1 cellular context compared by ENCODE assay signal in the genomic region with DNA sequence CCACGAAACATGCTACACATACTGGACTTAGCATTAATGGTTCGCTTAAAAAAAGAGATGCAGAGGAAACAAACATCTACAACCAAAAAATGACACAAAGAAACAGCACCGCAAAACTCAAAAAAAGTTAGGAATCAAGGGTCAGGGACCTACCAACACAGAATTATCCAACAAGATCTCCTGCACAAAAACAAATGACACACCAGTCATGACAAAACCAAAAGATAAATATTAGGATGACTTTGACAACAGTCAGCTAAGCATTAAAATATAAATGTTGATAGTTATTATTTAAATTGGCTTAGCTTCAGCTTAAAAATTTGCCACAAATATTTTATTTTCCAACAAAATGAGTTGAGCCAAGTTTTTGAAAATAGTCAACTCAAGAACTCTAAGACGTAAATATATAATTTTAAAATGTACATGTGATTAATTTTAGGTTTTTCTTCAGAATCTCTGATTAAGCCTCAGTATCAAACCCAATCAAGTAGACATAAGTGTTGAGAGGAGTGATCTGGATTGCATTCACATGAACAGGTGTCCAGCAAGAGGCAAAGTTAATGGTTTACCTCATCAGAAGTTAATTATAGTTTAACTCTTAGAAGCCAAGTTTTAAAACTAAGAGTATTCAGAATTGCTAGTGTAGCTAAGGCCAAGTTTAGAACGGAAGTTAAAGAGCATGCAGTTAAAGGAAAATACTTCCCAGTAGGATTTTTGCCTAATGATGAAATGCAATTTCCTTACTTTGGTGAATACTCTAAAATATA.
TF ChIP-seq lines count a peak whose summit lies in the region.

No MANE protein-coding gene starts in this region.

TF ChIP-seq in HepG2, 621 proteins besides CTCF, POLR2A, EP300 and RAD21 (continues in another document):
- TF ChIP-seq FOXO4 (CRISPR knock-in tag; conservative IDR thresholded peaks at IDR 0.05) (0 out of 2 replicates have a peak, but pooled peaks have one; percentile 11), RXRB (CRISPR knock-in tag; IDR thresholded peaks at IDR 0.05; ENCODE audit: borderline replicate concordance) (0 out of 2 replicates have a peak, but pooled peaks have one; percentile 18), CBX5 (CRISPR knock-in tag; IDR thresholded peaks at IDR 0.05; ENCODE audit: borderline replicate concordance) (no peak), SATB2 (CRISPR knock-in tag; IDR thresholded peaks at IDR 0.05) (no peak), ZSCAN20 (CRISPR knock-in tag; IDR thresholded peaks at IDR 0.05; ENCODE audit: borderline replicate concordance) (no peak), BHLHE40 (IDR thresholded peaks at IDR 0.05; ENCODE audit: low read length) (no peak), NCOA1 (CRISPR knock-in tag; IDR thresholded peaks at IDR 0.05) (0 out of 2 replicates have a peak, but pooled peaks have one; percentile 31), ZNF563 (CRISPR knock-in tag; IDR thresholded peaks at IDR 0.05) (no peak), FOXK1 (CRISPR knock-in tag; IDR thresholded peaks at IDR 0.05; ENCODE audit: borderline replicate concordance, low read depth) (no peak), ASH2L (IDR thresholded peaks at IDR 0.05; ENCODE audit: insufficient read length, low read depth, low read length) (no peak), ATF1 (CRISPR knock-in tag; IDR thresholded peaks at IDR 0.05) (no peak), ZNF879 (CRISPR knock-in tag; IDR thresholded peaks at IDR 0.05) (no peak), LCORL (IDR thresholded peaks at IDR 0.05) (no peak), LCORL (CRISPR knock-in tag; IDR thresholded peaks at IDR 0.05) (peak; percentile 82), ZNF703 (CRISPR knock-in tag; IDR thresholded peaks at IDR 0.05; ENCODE audit: borderline replicate concordance) (no peak), SMC3 (IDR thresholded peaks at IDR 0.05; ENCODE audit: low read length) (no peak), ATAD3A (CRISPR knock-in tag; IDR thresholded peaks at IDR 0.05) (no peak), ZBTB7B (CRISPR knock-in tag; IDR thresholded peaks at IDR 0.05) (no peak), ZNF556 (CRISPR knock-in tag; IDR thresholded peaks at IDR 0.05; ENCODE audit: borderline replicate concordance) (no peak), NFE2L1 (CRISPR knock-in tag; IDR thresholded peaks at IDR 0.05; ENCODE audit: borderline replicate concordance) (no peak), SAP130 (CRISPR knock-in tag; IDR thresholded peaks at IDR 0.05; ENCODE audit: low read depth) (0 out of 2 replicates have a peak, but pooled peaks have one; percentile 24), HMG20A (CRISPR knock-in tag; IDR thresholded peaks at IDR 0.05; ENCODE audit: borderline replicate concordance) (no peak), NR2F6 (IDR thresholded peaks at IDR 0.05) (0 out of 2 replicates have a peak, but pooled peaks have one; percentile 15), NR2F6 (CRISPR knock-in tag; IDR thresholded peaks at IDR 0.05) (no peak), RARA (CRISPR knock-in tag; IDR thresholded peaks at IDR 0.05) (no peak), NBN (conservative IDR thresholded peaks at IDR 0.05) (peak; percentile 74; the same call in 1 of the 2 replicates), SIX4 (CRISPR knock-in tag; IDR thresholded peaks at IDR 0.05) (no peak), ZNF816 (CRISPR knock-in tag; IDR thresholded peaks at IDR 0.05; ENCODE audit: borderline replicate concordance) (0 out of 2 replicates have a peak, but pooled peaks have one; percentile 29), ZSCAN22 (CRISPR knock-in tag; IDR thresholded peaks at IDR 0.05) (no peak), SNAPC5 (CRISPR knock-in tag; IDR thresholded peaks at IDR 0.05; ENCODE audit: borderline replicate concordance) (no peak), ZNF652 (CRISPR knock-in tag; IDR thresholded peaks at IDR 0.05; ENCODE audit: borderline replicate concordance, low read depth) (peak; percentile 92), KDM1A (CRISPR knock-in tag; IDR thresholded peaks at IDR 0.05) (no peak), REST (IDR thresholded peaks at IDR 0.05; ENCODE audit: borderline replicate concordance in 1 of 2, low read depth in 1 of 2, low read length in 2 of 2) (no peak), FOXA3 (CRISPR knock-in tag; IDR thresholded peaks at IDR 0.05) (0 out of 2 replicates have a peak, but pooled peaks have one; percentile 4), REPIN1 (CRISPR knock-in tag; IDR thresholded peaks at IDR 0.05; ENCODE audit: borderline replicate concordance, low read depth) (no peak), ZNF644 (CRISPR knock-in tag; IDR thresholded peaks at IDR 0.05; ENCODE audit: low read depth) (no peak), ZNF460 (CRISPR knock-in tag; IDR thresholded peaks at IDR 0.05; ENCODE audit: borderline replicate concordance) (no peak), ZNF230 (CRISPR knock-in tag; IDR thresholded peaks at IDR 0.05) (no peak), TBL1XR1 (IDR thresholded peaks at IDR 0.05; ENCODE audit: borderline replicate concordance, low read length, partially characterized antibody) (no peak), NFE2L2 (IDR thresholded peaks at IDR 0.05; ENCODE audit: low read length) (no peak), PHF5A (CRISPR knock-in tag; IDR thresholded peaks at IDR 0.05; ENCODE audit: low read depth, unreplicated experiment) (peak; percentile 27), MLXIP (CRISPR knock-in tag; IDR thresholded peaks at IDR 0.05; ENCODE audit: borderline replicate concordance) (no peak), YEATS4 (CRISPR knock-in tag; IDR thresholded peaks at IDR 0.05; ENCODE audit: borderline replicate concordance) (no peak)
- TF ChIP-seq, protein P1, sequence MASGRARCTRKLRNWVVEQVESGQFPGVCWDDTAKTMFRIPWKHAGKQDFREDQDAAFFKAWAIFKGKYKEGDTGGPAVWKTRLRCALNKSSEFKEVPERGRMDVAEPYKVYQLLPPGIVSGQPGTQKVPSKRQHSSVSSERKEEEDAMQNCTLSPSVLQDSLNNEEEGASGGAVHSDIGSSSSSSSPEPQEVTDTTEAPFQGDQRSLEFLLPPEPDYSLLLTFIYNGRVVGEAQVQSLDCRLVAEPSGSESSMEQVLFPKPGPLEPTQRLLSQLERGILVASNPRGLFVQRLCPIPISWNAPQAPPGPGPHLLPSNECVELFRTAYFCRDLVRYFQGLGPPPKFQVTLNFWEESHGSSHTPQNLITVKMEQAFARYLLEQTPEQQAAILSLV (CRISPR knock-in tag; IDR thresholded peaks at IDR 0.05; ENCODE audit: borderline replicate concordance): no peak
- TF ChIP-seq, protein P2, sequence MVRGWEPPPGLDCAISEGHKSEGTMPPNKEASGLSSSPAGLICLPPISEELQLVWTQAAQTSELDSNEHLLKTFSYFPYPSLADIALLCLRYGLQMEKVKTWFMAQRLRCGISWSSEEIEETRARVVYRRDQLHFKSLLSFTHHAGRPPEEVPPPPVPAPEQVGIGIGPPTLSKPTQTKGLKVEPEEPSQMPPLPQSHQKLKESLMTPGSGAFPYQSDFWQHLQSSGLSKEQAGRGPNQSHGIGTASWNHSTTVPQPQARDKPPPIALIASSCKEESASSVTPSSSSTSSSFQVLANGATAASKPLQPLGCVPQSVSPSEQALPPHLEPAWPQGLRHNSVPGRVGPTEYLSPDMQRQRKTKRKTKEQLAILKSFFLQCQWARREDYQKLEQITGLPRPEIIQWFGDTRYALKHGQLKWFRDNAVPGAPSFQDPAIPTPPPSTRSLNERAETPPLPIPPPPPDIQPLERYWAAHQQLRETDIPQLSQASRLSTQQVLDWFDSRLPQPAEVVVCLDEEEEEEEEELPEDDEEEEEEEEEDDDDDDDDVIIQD (CRISPR knock-in tag; IDR thresholded peaks at IDR 0.05; ENCODE audit: low read depth): peak; percentile 87; the same call in 1 of the 2 replicates
- TF ChIP-seq, protein P3, sequence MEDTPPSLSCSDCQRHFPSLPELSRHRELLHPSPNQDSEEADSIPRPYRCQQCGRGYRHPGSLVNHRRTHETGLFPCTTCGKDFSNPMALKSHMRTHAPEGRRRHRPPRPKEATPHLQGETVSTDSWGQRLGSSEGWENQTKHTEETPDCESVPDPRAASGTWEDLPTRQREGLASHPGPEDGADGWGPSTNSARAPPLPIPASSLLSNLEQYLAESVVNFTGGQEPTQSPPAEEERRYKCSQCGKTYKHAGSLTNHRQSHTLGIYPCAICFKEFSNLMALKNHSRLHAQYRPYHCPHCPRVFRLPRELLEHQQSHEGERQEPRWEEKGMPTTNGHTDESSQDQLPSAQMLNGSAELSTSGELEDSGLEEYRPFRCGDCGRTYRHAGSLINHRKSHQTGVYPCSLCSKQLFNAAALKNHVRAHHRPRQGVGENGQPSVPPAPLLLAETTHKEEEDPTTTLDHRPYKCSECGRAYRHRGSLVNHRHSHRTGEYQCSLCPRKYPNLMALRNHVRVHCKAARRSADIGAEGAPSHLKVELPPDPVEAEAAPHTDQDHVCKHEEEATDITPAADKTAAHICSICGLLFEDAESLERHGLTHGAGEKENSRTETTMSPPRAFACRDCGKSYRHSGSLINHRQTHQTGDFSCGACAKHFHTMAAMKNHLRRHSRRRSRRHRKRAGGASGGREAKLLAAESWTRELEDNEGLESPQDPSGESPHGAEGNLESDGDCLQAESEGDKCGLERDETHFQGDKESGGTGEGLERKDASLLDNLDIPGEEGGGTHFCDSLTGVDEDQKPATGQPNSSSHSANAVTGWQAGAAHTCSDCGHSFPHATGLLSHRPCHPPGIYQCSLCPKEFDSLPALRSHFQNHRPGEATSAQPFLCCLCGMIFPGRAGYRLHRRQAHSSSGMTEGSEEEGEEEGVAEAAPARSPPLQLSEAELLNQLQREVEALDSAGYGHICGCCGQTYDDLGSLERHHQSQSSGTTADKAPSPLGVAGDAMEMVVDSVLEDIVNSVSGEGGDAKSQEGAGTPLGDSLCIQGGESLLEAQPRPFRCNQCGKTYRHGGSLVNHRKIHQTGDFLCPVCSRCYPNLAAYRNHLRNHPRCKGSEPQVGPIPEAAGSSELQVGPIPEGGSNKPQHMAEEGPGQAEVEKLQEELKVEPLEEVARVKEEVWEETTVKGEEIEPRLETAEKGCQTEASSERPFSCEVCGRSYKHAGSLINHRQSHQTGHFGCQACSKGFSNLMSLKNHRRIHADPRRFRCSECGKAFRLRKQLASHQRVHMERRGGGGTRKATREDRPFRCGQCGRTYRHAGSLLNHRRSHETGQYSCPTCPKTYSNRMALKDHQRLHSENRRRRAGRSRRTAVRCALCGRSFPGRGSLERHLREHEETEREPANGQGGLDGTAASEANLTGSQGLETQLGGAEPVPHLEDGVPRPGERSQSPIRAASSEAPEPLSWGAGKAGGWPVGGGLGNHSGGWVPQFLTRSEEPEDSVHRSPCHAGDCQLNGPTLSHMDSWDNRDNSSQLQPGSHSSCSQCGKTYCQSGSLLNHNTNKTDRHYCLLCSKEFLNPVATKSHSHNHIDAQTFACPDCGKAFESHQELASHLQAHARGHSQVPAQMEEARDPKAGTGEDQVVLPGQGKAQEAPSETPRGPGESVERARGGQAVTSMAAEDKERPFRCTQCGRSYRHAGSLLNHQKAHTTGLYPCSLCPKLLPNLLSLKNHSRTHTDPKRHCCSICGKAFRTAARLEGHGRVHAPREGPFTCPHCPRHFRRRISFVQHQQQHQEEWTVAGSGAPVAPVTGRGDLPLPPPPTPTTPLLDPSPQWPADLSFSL (CRISPR knock-in tag; IDR thresholded peaks at IDR 0.05): peak; percentile 49; the same call in 1 of the 2 replicates
